ENCODE assay signal across 17 cellular contexts in the genomic region with DNA sequence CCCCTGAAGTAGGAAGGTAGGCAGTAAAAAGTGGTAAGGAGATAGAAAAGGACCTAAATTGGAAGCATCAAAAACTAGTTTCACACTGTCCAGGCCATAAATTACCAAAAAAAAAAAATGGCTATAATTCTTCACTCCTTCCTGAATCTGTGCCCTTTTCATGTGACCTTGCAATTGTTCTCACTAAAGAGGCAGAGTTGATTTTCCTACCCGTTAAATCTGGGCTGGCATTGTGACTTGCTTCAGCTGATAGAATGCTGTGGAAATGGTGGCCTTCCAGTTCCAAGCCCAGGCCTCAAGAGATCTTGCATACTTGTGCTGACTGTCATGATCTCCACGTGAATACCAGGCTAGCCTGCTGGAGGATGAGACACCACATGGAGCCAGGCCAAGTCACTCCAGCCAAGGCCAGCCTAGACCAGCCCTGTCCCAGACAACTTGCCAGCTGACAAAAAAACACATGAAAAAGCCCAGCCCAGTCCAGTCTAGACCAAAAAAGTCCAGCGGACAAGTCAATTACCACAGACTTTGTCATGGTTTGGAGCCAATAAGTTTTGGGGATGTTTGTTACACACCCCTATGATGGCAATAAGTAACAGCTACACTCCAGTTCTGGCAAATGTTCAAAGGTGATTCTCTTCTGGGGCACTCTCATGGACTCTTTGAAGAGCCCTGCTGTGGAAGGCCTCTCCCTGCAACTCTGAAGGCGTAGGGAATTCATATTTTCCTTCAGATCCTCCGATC. TPM values are rescaled to one million over a fixed set of nuclear protein-coding genes. Genes with fewer than 3 reads are reported as not detected.
DNase-seq lines count a peak whose midpoint lies in the region; TF ChIP-seq lines count a peak whose summit lies in the region.
"Had no signal": no experiment of that assay in that cellular context is flagged by ENCODE, and none has a peak within 500 bp of the region (broad histone marks: within the 10 kb centered on the region; RNA-seq: fewer than 3 reads in every experiment).

No MANE protein-coding gene starts in this region.

- peaks cover 10% of the 10 kb centered on the region for H3K9me3 Mint-ChIP-seq in chondrocyte (ENCODE audit: low read depth)
- H3K9me3 Mint-ChIP-seq: activated naive CD8-positive, alpha-beta T cell treated with anti-CD3 and anti-CD28 coated beads, Interleukin-2, amount 50 U/mL, for 24 hours had no signal

- DNase-seq in EH (ENCODE audit: low read depth) = peak; percentile 85
- peak; percentile 78 for DNase-seq in LHCN-M2 (ENCODE audit: low read depth)
- peak; percentile 14 for DNase-seq in chondrocyte (ENCODE audit: low spot score)
- peak; percentile 46 for DNase-seq in kidney tubule cell (ENCODE audit: low spot score)
- DNase-seq in MV-4-11 (lab: John Stamatoyannopoulos, UW) = no peak
- DNase-seq in medulla oblongata (ENCODE audit: extremely low spot score) = no peak
- DNase-seq in stimulated activated CD4-positive, alpha-beta T cell treated with anti-CD3 and anti-CD28 coated beads, Interleukin-4, amount 100 ng/mL, for 4 hours = no peak
- no peak for DNase-seq in NCI-H1694 treated with DMSO at 0.1 percent for 48 hours (lab: John Stamatoyannopoulos, UW)
- DNase-seq: activated CD8-positive, alpha-beta T cell treated with anti-CD3 and anti-CD28 coated beads, Interleukin-2, amount 10 ng/mL, durations not matched to agents 7 days and 5 days; activated naive CD8-positive, alpha-beta T cell treated with anti-CD3 and anti-CD28 coated beads, Interleukin-2, amount 50 U/mL, for 24 hours; cerebellar nuclear complex; GDM1; H7; nucleus accumbens; stimulated activated CD4-positive, alpha-beta T cell treated with anti-CD3 and anti-CD28 coated beads, Interleukin-2, amount 100 ng/mL, for 48 hours; T-cell; WERI-Rb-1 had no signal

- no peak overlapping the region for H3K4me3 Mint-ChIP-seq in chondrocyte (ENCODE audit: unreplicated experiment)
- H3K4me3 Mint-ChIP-seq: activated CD8-positive, alpha-beta T cell treated with anti-CD3 and anti-CD28 coated beads, Interleukin-2, amount 10 ng/mL, durations not matched to agents 7 days and 5 days; activated naive CD8-positive, alpha-beta T cell treated with anti-CD3 and anti-CD28 coated beads, Interleukin-2, amount 50 U/mL, for 24 hours; T-cell had no signal

- H3K27me3 Mint-ChIP-seq in chondrocyte (ENCODE audit: low read depth) = peaks cover 10% of the 10 kb centered on the region

- TF ChIP-seq CTCF in chondrocyte (IDR thresholded peaks at IDR 0.05) = no peak

- H3K27ac Mint-ChIP-seq in chondrocyte (ENCODE audit: unreplicated experiment) = no peak overlapping the region
- H3K27ac Mint-ChIP-seq: activated CD8-positive, alpha-beta T cell treated with anti-CD3 and anti-CD28 coated beads, Interleukin-2, amount 10 ng/mL, durations not matched to agents 7 days and 5 days; activated naive CD8-positive, alpha-beta T cell treated with anti-CD3 and anti-CD28 coated beads, Interleukin-2, amount 50 U/mL, for 24 hours; T-cell had no signal

- no peaks in the 10 kb centered on the region for H3K4me1 Mint-ChIP-seq in chondrocyte (ENCODE audit: low read depth)
- H3K4me1 Mint-ChIP-seq: activated naive CD8-positive, alpha-beta T cell treated with anti-CD3 and anti-CD28 coated beads, Interleukin-2, amount 50 U/mL, for 24 hours; T-cell had no signal

- no peaks in the 10 kb centered on the region for H3K36me3 Mint-ChIP-seq in chondrocyte (ENCODE audit: low read depth)
- H3K36me3 Mint-ChIP-seq: T-cell had no signal

RNA-seq across cellular contexts. Expression of gene NUP50, which starts 51.4 kb away (rescaled TPM):
- total RNA-seq in LHCN-M2 (2014; rRNA removed) = 71.4 and 81.2 TPM in 2 replicates
- polyA plus RNA-seq in LHCN-M2 (2012) = 13.7 TPM
- 35.8 to 44.1 TPM (median 41.6 TPM) in 3 replicates for total RNA-seq in chondrocyte

Comparison
In these comparisons a context has a peak if more than half of its experiments do, and no peak if none do; other contexts are left out.
1. DNase-seq: peak in EH (single experiment), LHCN-M2 (single experiment), chondrocyte (single experiment) and kidney tubule cell (single experiment); none in MV-4-11 (single experiment), medulla oblongata (single experiment), stimulated activated CD4-positive, alpha-beta T cell treated with anti-CD3 and anti-CD28 coated beads, Interleukin-4, amount 100 ng/mL, for 4 hours (0 of 2) and NCI-H1694 treated with DMSO at 0.1 percent for 48 hours (single experiment).